In genomic region chr10:12214093-12214492, GRCh38 we compare ENCODE assay signal across 12 cellular contexts. TPM values are rescaled to one million over a fixed set of nuclear protein-coding genes. Genes with fewer than 3 reads are reported as not detected.
DNase-seq lines count a peak whose midpoint lies in the region; ATAC-seq and TF ChIP-seq lines count a peak whose summit lies in the region.
"Had no signal": no experiment of that assay in that cellular context is flagged by ENCODE, and none has a peak within 500 bp of the region (broad histone marks: within the 10 kb centered on the region; RNA-seq: fewer than 3 reads in every experiment).

No MANE protein-coding gene starts in this region.

- H3K4me3 ChIP-seq in tibial nerve (no peak overlapping the region), ovary (no peak overlapping the region)

- H3K27me3 Mint-ChIP-seq in activated CD8-positive, alpha-beta memory T cell treated with anti-CD3 and anti-CD28 coated beads, Interleukin-2, amount 10 ng/mL, durations not matched to agents 7 days and 5 days = no peaks in the 10 kb centered on the region
- H3K27me3 Mint-ChIP-seq in activated naive CD8-positive, alpha-beta T cell treated with anti-CD3 and anti-CD28 coated beads, Interleukin-2, amount 50 U/mL, for 24 hours = no peaks in the 10 kb centered on the region
- H3K27me3 Mint-ChIP-seq in naive B cell = no peaks in the 10 kb centered on the region
- H3K27me3 Mint-ChIP-seq: effector memory CD8-positive, alpha-beta T cell had no signal

- H3K27me3 ChIP-seq in tibial nerve = no peaks in the 10 kb centered on the region
- H3K27me3 ChIP-seq in ovary = no peaks in the 10 kb centered on the region

- peak overlapping the region in 3 of 4 donors; percentile 6 to 65 (median 26) for H3K27ac ChIP-seq in tibial nerve
- no peak overlapping the region for H3K27ac ChIP-seq in ovary
- H3K27ac ChIP-seq: KMS-11 had no signal

- intact Hi-C loops in ovary (cut with DNase I) = no loop called here

- peak overlapping the region; percentile 82 for H3K27ac Mint-ChIP-seq in activated CD8-positive, alpha-beta memory T cell treated with anti-CD3 and anti-CD28 coated beads, Interleukin-2, amount 10 ng/mL, durations not matched to agents 7 days and 5 days
- H3K27ac Mint-ChIP-seq in activated naive CD8-positive, alpha-beta T cell treated with anti-CD3 and anti-CD28 coated beads, Interleukin-2, amount 50 U/mL, for 24 hours = peak overlapping the region; percentile 29
- H3K27ac Mint-ChIP-seq in naive B cell = peak overlapping the region in 5 of 6 donors; percentile 86 to 97 (median 95)

- TF ChIP-seq EP300 in tibial nerve (IDR thresholded peaks at IDR 0.05) (no peak), ovary (IDR thresholded peaks at IDR 0.05) (no peak)

- TF ChIP-seq CTCF in tibial nerve (IDR thresholded peaks at IDR 0.05) = no peak
- no peak for TF ChIP-seq CTCF in ovary (IDR thresholded peaks at IDR 0.05)

- no peak overlapping the region for H3K4me3 Mint-ChIP-seq in activated CD8-positive, alpha-beta memory T cell treated with anti-CD3 and anti-CD28 coated beads, Interleukin-2, amount 10 ng/mL, durations not matched to agents 7 days and 5 days
- H3K4me3 Mint-ChIP-seq in activated naive CD8-positive, alpha-beta T cell treated with anti-CD3 and anti-CD28 coated beads, Interleukin-2, amount 50 U/mL, for 24 hours = no peak overlapping the region
- peak overlapping the region in 1 of 8 donors; percentile 15 for H3K4me3 Mint-ChIP-seq in naive B cell

- H3K9me3 ChIP-seq in tibial nerve (no peaks in the 10 kb centered on the region), ovary (no peaks in the 10 kb centered on the region)

- H3K4me1 Mint-ChIP-seq in activated CD8-positive, alpha-beta memory T cell treated with anti-CD3 and anti-CD28 coated beads, Interleukin-2, amount 10 ng/mL, durations not matched to agents 7 days and 5 days = peaks cover 13% of the 10 kb centered on the region
- peaks cover 13% of the 10 kb centered on the region for H3K4me1 Mint-ChIP-seq in activated naive CD8-positive, alpha-beta T cell treated with anti-CD3 and anti-CD28 coated beads, Interleukin-2, amount 50 U/mL, for 24 hours
- H3K4me1 Mint-ChIP-seq in naive B cell = peaks cover 15 to 29% (median 16%) of the 10 kb centered on the region in 3 donors

- H3K9me3 Mint-ChIP-seq in activated CD8-positive, alpha-beta memory T cell treated with anti-CD3 and anti-CD28 coated beads, Interleukin-2, amount 10 ng/mL, durations not matched to agents 7 days and 5 days (ENCODE audit: low read depth) = no peaks in the 10 kb centered on the region
- no peaks in the 10 kb centered on the region for H3K9me3 Mint-ChIP-seq in activated naive CD8-positive, alpha-beta T cell treated with anti-CD3 and anti-CD28 coated beads, Interleukin-2, amount 50 U/mL, for 24 hours
- H3K9me3 Mint-ChIP-seq in naive B cell = no peaks in the 10 kb centered on the region
- H3K9me3 Mint-ChIP-seq: effector memory CD8-positive, alpha-beta T cell had no signal

- H3K36me3 ChIP-seq in tibial nerve (peaks cover 0 to 68% (median 9%) of the 10 kb centered on the region in 3 donors), ovary (no peaks in the 10 kb centered on the region)

- TF ChIP-seq POLR2A in tibial nerve (IDR thresholded peaks at IDR 0.05) (no peak), ovary (IDR thresholded peaks at IDR 0.05) (no peak)

- CTCF ChIA-PET in activated CD8-positive, alpha-beta memory T cell treated with anti-CD3 and anti-CD28 coated beads, Interleukin-2, amount 10 ng/mL, durations not matched to agents 7 days and 5 days (lab: Charles Lee) = interaction anchor here (1.0 to 3.7 kb wide), 10 partner anchors 10 to 688 kb away, joined by 3 to 23 read pairs (median 11); partner anchors contain the start of genes CAMK1D, CDC123 and NUDT5

- H3K36me3 Mint-ChIP-seq in activated CD8-positive, alpha-beta memory T cell treated with anti-CD3 and anti-CD28 coated beads, Interleukin-2, amount 10 ng/mL, durations not matched to agents 7 days and 5 days = peaks cover 51% of the 10 kb centered on the region
- H3K36me3 Mint-ChIP-seq in activated naive CD8-positive, alpha-beta T cell treated with anti-CD3 and anti-CD28 coated beads, Interleukin-2, amount 50 U/mL, for 24 hours (ENCODE audit: low read depth) = peaks cover 56% of the 10 kb centered on the region
- H3K36me3 Mint-ChIP-seq in naive B cell = peaks cover 16 to 18% of the 10 kb centered on the region in 2 donors

- 40% methylated on average over 4 of the region's 4 CpGs for WGBS in tibial nerve, 2 donors
- 53 to 61% (median 54%) methylated on average over 4 of the region's 4 CpGs for WGBS in ovary, 3 donors

- H3K4me1 ChIP-seq in tibial nerve = peaks cover 0 to 28% (median 0%) of the 10 kb centered on the region in 4 donors
- no peaks in the 10 kb centered on the region for H3K4me1 ChIP-seq in ovary (ENCODE audit: insufficient read depth)

- DNase-seq in activated CD8-positive, alpha-beta memory T cell treated with anti-CD3 and anti-CD28 coated beads, Interleukin-2, amount 10 ng/mL, durations not matched to agents 7 days and 5 days = no peak
- DNase-seq in activated CD8-positive, alpha-beta memory T cell treated with anti-CD3 and anti-CD28 coated beads for 24 hours = no peak
- DNase-seq in activated naive CD8-positive, alpha-beta T cell treated with anti-CD3 and anti-CD28 coated beads, Interleukin-2, amount 50 U/mL, for 24 hours = no peak
- DNase-seq in naive B cell (no peak), tibial nerve (ENCODE audit: low spot score in 2 of 2) (no peak), ovary (no peak), hepatic stellate cell (ENCODE audit: low spot score) (no peak)
- DNase-seq in activated CD4-positive, CD25-positive, alpha-beta regulatory T cell treated with anti-CD3 and anti-CD28 coated beads, Interleukin-2, amount 50 U/mL, for 72 hours = no peak
- DNase-seq: islet precursor cell, SIG-M5 had no signal

- no peak for ATAC-seq in activated CD8-positive, alpha-beta memory T cell treated with anti-CD3 and anti-CD28 coated beads, Interleukin-2, amount 10 ng/mL, durations not matched to agents 7 days and 5 days
- ATAC-seq in activated naive CD8-positive, alpha-beta T cell treated with anti-CD3 and anti-CD28 coated beads, Interleukin-2, amount 50 U/mL, for 24 hours = no peak
- ATAC-seq in naive B cell (ENCODE audit: low read depth in 2 of 2) = no peak

RNA-seq across cellular contexts. Expression of gene CDC123, which starts 18.1 kb away (rescaled TPM):
- total RNA-seq in activated CD8-positive, alpha-beta memory T cell treated with anti-CD3 and anti-CD28 coated beads, Interleukin-2, amount 10 ng/mL, durations not matched to agents 7 days and 5 days = 100 to 1,000 TPM in 1 of 2 experiments, 10 to 100 TPM in 1; 95.2 to 130 TPM
- 100 to 1,000 TPM in 5 of 6 donors, 10 to 100 TPM in 1; 98.5 to 184 (median 115) TPM for polyA plus RNA-seq in naive B cell (ENCODE audit: low read depth in 6 of 6)
- total RNA-seq in tibial nerve = 10 to 100 TPM; 32.7 to 80.0 (median 37.7) TPM
- 10 to 100 TPM; 22.1 to 52.4 (median 33.7) TPM for total RNA-seq in ovary
- 10 to 100 TPM; 37.6 to 59.1 TPM for polyA plus RNA-seq in ovary

RNA-seq across cellular contexts. Expression of gene NUDT5, which starts 18.4 kb away (rescaled TPM):
- total RNA-seq in activated CD8-positive, alpha-beta memory T cell treated with anti-CD3 and anti-CD28 coated beads, Interleukin-2, amount 10 ng/mL, durations not matched to agents 7 days and 5 days = 100 to 1,000 TPM; 107 to 125 TPM
- 10 to 100 TPM; 32.1 to 65.0 (median 42.2) TPM for polyA plus RNA-seq in naive B cell (ENCODE audit: low read depth in 6 of 6)
- total RNA-seq in tibial nerve = 10 to 100 TPM; 23.4 to 50.7 (median 41.9) TPM
- total RNA-seq in ovary = 10 to 100 TPM; 16.2 to 32.8 (median 24.7) TPM
- 10 to 100 TPM; 15.8 to 56.5 TPM for polyA plus RNA-seq in ovary

Comparison
In these comparisons a context has a peak if more than half of its experiments do, and no peak if none do; other contexts are left out.
1. H3K27ac Mint-ChIP-seq: peak in every context shown above with its lines; median percentile 95 in naive B cell; 82 in activated CD8-positive, alpha-beta memory T cell treated with anti-CD3 and anti-CD28 coated beads, Interleukin-2, amount 10 ng/mL, durations not matched to agents 7 days and 5 days; 29 in activated naive CD8-positive, alpha-beta T cell treated with anti-CD3 and anti-CD28 coated beads, Interleukin-2, amount 50 U/mL, for 24 hours.
2. H3K27ac ChIP-seq: peak in tibial nerve (3 of 4); none in ovary (0 of 2).